Comparison of ENCODE assay signal across 8 cellular contexts in the genomic region with DNA sequence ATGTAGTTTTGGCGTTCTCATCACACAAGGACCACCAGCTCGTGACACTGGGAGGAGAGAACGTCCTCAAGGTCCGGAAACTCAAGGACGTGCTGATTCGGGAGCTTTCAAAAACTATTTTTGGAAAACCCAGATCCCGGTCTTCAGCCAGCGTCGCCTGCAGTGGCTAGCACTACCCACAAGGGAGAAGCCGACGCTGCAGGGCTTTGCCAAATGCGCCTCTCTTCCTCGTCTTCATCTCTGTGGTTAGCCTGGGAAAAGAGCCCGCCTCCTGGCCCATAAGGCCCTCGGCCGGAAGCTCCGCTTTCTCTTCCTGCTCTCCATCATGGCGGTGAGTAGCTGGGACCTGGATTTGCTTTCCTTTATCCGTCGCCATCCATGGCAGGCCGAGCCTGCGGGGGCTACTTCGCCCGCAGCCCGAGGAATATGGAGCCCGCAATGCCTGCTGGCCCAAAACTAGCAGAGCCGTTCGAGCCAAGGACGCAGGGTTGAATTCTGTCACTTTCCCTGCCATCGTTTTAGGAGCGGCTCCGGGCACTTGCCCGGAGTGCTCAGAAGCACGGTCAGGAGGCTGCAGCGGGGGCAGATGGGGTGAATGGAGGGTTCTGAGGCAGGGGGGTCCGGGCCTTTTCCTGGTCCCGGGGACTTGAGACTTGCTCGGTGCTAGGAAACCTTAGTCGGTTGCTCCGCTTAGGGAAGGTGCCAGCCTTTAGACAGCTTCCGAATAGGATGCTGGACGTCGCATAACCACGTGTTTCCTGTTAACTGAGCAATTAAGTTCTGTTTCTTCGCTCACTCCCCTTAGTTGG.
A peak's percentile ranks its signal among the peaks of the same experiment; 100 is the strongest.
DNase-seq lines count a peak whose midpoint lies in the region; ATAC-seq and TF ChIP-seq lines count a peak whose summit lies in the region.

A gene (plus strand): TSS at position 308 of the 809 bp plus-strand sequence. CDS start 18 bp downstream, at position 326.

- DNase-seq in AG09309 (ENCODE audit: low read depth) (peak; percentile 84), NCI-H345 treated with DMSO at 0.1 percent for 48 hours (lab: John Stamatoyannopoulos, UW; ENCODE audit: unreplicated experiment) (peak; percentile 96), cerebellar cortex (ENCODE audit: low spot score) (peak; percentile 98), islet precursor cell (peak; percentile 97)
- DNase-seq in stimulated activated CD4-positive, alpha-beta T cell treated with anti-CD3 and anti-CD28 coated beads, Interleukin-12 subunit alpha, Interleukin-12 subunit beta, amount 100 ng/mL, for 48 hours (ENCODE audit: low read depth in 2 of 3, low spot score in 1 of 3): peak; percentile 84 to 88 (median 87)

- peak; percentile 73 for TF ChIP-seq CTCF in AG09309 (IDR thresholded peaks at IDR 0.05; ENCODE audit: control insufficient read depth, insufficient read depth, low read depth, low read length, missing control alignments)

- ATAC-seq in GM19023 (IDR thresholded peaks at IDR 0.05; ENCODE audit: unreplicated experiment) (peak; percentile 87), HG03280 (IDR thresholded peaks at IDR 0.05; ENCODE audit: unreplicated experiment) (peak; percentile 93)
- ATAC-seq in activated CD4-positive, CD25-positive, alpha-beta regulatory T cell treated with anti-CD3 and anti-CD28 coated beads, Interleukin-2, amount 50 U/mL, for 24 hours: peak; percentile 98 to 99

- peak within 1 kb of the TSS; percentile 99 for H3K4me3 ChIP-seq in AG09309 (ENCODE audit: control insufficient read depth, low read depth, low read length)

Comparison
In these comparisons a context has a peak if more than half of its experiments do, and no peak if none do; other contexts are left out.
1. Peak in every context shown above with its lines: DNase-seq, ATAC-seq and H3K4me3 ChIP-seq.